ENCODE assay signal across 2 cellular contexts in the genomic region with DNA sequence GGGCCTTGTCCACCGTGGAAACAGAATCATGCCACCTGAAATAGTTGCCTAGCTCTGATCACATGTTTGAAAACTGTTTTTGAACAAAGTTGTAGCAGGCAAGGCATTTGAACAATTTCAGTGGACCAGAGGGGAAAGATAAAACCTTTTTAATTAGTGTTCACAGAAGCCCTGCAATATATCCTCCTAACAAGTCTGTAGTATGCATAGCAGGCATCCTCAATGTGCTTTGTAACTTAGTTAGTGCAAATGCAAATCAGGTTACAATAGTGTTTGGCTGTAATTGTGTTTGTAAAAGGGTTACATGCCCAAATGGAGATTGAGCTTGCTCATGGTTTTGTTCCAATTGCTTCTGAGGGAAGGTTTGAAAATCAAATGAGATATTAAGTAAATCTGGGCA.
TF ChIP-seq lines count a peak whose summit lies in the region.

No MANE protein-coding gene starts in this region.

TF ChIP-seq in GM23338, 12 proteins besides CTCF, POLR2A, EP300 and RAD21 (continued from another document):
- TF ChIP-seq, protein P1, sequence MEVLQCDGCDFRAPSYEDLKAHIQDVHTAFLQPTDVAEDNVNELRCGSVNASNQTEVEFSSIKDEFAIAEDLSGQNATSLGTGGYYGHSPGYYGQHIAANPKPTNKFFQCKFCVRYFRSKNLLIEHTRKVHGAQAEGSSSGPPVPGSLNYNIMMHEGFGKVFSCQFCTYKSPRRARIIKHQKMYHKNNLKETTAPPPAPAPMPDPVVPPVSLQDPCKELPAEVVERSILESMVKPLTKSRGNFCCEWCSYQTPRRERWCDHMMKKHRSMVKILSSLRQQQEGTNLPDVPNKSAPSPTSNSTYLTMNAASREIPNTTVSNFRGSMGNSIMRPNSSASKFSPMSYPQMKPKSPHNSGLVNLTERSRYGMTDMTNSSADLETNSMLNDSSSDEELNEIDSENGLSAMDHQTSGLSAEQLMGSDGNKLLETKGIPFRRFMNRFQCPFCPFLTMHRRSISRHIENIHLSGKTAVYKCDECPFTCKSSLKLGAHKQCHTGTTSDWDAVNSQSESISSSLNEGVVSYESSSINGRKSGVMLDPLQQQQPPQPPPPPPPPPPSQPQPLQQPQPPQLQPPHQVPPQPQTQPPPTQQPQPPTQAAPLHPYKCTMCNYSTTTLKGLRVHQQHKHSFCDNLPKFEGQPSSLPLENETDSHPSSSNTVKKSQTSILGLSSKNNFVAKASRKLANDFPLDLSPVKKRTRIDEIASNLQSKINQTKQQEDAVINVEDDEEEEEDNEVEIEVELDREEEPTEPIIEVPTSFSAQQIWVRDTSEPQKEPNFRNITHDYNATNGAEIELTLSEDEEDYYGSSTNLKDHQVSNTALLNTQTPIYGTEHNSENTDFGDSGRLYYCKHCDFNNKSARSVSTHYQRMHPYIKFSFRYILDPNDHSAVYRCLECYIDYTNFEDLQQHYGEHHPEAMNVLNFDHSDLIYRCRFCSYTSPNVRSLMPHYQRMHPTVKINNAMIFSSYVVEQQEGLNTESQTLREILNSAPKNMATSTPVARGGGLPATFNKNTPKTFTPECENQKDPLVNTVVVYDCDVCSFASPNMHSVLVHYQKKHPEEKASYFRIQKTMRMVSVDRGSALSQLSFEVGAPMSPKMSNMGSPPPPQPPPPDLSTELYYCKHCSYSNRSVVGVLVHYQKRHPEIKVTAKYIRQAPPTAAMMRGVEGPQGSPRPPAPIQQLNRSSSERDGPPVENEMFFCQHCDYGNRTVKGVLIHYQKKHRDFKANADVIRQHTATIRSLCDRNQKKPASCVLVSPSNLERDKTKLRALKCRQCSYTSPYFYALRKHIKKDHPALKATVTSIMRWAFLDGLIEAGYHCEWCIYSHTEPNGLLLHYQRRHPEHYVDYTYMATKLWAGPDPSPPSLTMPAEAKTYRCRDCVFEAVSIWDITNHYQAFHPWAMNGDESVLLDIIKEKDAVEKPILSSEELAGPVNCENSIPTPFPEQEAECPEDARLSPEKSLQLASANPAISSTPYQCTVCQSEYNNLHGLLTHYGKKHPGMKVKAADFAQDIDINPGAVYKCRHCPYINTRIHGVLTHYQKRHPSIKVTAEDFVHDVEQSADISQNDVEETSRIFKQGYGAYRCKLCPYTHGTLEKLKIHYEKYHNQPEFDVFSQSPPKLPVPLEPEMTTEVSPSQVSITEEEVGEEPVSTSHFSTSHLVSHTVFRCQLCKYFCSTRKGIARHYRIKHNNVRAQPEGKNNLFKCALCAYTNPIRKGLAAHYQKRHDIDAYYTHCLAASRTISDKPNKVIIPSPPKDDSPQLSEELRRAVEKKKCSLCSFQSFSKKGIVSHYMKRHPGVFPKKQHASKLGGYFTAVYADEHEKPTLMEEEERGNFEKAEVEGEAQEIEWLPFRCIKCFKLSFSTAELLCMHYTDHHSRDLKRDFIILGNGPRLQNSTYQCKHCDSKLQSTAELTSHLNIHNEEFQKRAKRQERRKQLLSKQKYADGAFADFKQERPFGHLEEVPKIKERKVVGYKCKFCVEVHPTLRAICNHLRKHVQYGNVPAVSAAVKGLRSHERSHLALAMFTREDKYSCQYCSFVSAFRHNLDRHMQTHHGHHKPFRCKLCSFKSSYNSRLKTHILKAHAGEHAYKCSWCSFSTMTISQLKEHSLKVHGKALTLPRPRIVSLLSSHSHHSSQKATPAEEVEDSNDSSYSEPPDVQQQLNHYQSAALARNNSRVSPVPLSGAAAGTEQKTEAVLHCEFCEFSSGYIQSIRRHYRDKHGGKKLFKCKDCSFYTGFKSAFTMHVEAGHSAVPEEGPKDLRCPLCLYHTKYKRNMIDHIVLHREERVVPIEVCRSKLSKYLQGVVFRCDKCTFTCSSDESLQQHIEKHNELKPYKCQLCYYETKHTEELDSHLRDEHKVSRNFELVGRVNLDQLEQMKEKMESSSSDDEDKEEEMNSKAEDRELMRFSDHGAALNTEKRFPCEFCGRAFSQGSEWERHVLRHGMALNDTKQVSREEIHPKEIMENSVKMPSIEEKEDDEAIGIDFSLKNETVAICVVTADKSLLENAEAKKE (CRISPR knock-in tag; IDR thresholded peaks at IDR 0.05) = no peak
- TF ChIP-seq EZH2 (IDR thresholded peaks at IDR 0.05; ENCODE audit: low read depth, unreplicated experiment) (no peak), JUNB (IDR thresholded peaks at IDR 0.05; ENCODE audit: unreplicated experiment) (no peak), ZNF114 (CRISPR knock-in tag; IDR thresholded peaks at IDR 0.05) (no peak), NANOG (IDR thresholded peaks at IDR 0.05; ENCODE audit: borderline replicate concordance) (no peak), CREB1 (CRISPR knock-in tag; IDR thresholded peaks at IDR 0.05; ENCODE audit: low read depth) (no peak), POLR2AphosphoS5 (IDR thresholded peaks at IDR 0.05; ENCODE audit: low read depth) (no peak), ZNF331 (CRISPR knock-in tag; IDR thresholded peaks at IDR 0.05; ENCODE audit: low read depth) (no peak)
- TF ChIP-seq, protein P2, sequence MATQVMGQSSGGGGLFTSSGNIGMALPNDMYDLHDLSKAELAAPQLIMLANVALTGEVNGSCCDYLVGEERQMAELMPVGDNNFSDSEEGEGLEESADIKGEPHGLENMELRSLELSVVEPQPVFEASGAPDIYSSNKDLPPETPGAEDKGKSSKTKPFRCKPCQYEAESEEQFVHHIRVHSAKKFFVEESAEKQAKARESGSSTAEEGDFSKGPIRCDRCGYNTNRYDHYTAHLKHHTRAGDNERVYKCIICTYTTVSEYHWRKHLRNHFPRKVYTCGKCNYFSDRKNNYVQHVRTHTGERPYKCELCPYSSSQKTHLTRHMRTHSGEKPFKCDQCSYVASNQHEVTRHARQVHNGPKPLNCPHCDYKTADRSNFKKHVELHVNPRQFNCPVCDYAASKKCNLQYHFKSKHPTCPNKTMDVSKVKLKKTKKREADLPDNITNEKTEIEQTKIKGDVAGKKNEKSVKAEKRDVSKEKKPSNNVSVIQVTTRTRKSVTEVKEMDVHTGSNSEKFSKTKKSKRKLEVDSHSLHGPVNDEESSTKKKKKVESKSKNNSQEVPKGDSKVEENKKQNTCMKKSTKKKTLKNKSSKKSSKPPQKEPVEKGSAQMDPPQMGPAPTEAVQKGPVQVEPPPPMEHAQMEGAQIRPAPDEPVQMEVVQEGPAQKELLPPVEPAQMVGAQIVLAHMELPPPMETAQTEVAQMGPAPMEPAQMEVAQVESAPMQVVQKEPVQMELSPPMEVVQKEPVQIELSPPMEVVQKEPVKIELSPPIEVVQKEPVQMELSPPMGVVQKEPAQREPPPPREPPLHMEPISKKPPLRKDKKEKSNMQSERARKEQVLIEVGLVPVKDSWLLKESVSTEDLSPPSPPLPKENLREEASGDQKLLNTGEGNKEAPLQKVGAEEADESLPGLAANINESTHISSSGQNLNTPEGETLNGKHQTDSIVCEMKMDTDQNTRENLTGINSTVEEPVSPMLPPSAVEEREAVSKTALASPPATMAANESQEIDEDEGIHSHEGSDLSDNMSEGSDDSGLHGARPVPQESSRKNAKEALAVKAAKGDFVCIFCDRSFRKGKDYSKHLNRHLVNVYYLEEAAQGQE (IDR thresholded peaks at IDR 0.05; ENCODE audit: unreplicated experiment) = no peak

TF ChIP-seq in SK-N-SH treated with all-trans-retinoic acid at 6 μM for 48 hours, 23 proteins besides CTCF, POLR2A, EP300 and RAD21 (continued from another document):
- TF ChIP-seq ISL1 (CRISPR knock-in tag; IDR thresholded peaks at IDR 0.05) (0 out of 2 replicates have a peak, but pooled peaks have one; percentile 6), GLIS3 (CRISPR knock-in tag; IDR thresholded peaks at IDR 0.05) (no peak; the same call in 1 of the 2 replicates)
